ENCODE assay signal across 1 cellular context in the genomic region with DNA sequence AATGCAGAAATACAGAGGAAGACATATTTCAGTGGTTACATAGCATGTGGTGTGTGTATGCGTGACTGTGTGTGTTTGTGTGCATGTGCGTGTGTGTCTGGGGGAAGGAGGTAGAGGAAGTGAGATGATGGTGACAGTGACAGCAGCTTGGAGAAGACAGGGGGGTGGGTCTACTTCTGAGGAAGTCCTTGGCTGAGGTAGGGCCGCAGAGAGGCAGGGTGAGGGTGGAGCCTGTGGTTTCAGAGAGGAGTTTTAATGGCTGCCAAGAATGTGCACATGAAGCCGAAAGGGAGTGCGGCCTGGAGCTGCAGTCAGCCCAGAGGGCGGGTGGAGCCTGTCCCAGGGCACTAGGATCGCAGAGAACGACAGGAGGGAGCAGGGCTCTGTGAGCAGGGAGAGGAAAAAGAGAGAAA.
TF ChIP-seq lines count a peak whose summit lies in the region.

No MANE protein-coding gene starts in this region.

TF ChIP-seq in K562, 482 proteins besides CTCF, POLR2A, EP300 and RAD21 (continued from another document):
- TF ChIP-seq, protein P1, sequence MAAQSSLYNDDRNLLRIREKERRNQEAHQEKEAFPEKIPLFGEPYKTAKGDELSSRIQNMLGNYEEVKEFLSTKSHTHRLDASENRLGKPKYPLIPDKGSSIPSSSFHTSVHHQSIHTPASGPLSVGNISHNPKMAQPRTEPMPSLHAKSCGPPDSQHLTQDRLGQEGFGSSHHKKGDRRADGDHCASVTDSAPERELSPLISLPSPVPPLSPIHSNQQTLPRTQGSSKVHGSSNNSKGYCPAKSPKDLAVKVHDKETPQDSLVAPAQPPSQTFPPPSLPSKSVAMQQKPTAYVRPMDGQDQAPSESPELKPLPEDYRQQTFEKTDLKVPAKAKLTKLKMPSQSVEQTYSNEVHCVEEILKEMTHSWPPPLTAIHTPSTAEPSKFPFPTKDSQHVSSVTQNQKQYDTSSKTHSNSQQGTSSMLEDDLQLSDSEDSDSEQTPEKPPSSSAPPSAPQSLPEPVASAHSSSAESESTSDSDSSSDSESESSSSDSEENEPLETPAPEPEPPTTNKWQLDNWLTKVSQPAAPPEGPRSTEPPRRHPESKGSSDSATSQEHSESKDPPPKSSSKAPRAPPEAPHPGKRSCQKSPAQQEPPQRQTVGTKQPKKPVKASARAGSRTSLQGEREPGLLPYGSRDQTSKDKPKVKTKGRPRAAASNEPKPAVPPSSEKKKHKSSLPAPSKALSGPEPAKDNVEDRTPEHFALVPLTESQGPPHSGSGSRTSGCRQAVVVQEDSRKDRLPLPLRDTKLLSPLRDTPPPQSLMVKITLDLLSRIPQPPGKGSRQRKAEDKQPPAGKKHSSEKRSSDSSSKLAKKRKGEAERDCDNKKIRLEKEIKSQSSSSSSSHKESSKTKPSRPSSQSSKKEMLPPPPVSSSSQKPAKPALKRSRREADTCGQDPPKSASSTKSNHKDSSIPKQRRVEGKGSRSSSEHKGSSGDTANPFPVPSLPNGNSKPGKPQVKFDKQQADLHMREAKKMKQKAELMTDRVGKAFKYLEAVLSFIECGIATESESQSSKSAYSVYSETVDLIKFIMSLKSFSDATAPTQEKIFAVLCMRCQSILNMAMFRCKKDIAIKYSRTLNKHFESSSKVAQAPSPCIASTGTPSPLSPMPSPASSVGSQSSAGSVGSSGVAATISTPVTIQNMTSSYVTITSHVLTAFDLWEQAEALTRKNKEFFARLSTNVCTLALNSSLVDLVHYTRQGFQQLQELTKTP (IDR thresholded peaks at IDR 0.05; ENCODE audit: low read depth in 1 of 2, partially characterized antibody in 2 of 2) = no peak
- TF ChIP-seq ZNF79 (CRISPR knock-in tag; IDR thresholded peaks at IDR 0.05; ENCODE audit: low read depth) = no peak
- TF ChIP-seq MCM2 (IDR thresholded peaks at IDR 0.05; ENCODE audit: low read depth) = no peak
- TF ChIP-seq ZNF239 (CRISPR knock-in tag; IDR thresholded peaks at IDR 0.05) = no peak
- TF ChIP-seq PRPF4 (IDR thresholded peaks at IDR 0.05; ENCODE audit: insufficient read depth, low read depth, low read length, poor library complexity, severe bottlenecking) = no peak
- TF ChIP-seq, protein P2, sequence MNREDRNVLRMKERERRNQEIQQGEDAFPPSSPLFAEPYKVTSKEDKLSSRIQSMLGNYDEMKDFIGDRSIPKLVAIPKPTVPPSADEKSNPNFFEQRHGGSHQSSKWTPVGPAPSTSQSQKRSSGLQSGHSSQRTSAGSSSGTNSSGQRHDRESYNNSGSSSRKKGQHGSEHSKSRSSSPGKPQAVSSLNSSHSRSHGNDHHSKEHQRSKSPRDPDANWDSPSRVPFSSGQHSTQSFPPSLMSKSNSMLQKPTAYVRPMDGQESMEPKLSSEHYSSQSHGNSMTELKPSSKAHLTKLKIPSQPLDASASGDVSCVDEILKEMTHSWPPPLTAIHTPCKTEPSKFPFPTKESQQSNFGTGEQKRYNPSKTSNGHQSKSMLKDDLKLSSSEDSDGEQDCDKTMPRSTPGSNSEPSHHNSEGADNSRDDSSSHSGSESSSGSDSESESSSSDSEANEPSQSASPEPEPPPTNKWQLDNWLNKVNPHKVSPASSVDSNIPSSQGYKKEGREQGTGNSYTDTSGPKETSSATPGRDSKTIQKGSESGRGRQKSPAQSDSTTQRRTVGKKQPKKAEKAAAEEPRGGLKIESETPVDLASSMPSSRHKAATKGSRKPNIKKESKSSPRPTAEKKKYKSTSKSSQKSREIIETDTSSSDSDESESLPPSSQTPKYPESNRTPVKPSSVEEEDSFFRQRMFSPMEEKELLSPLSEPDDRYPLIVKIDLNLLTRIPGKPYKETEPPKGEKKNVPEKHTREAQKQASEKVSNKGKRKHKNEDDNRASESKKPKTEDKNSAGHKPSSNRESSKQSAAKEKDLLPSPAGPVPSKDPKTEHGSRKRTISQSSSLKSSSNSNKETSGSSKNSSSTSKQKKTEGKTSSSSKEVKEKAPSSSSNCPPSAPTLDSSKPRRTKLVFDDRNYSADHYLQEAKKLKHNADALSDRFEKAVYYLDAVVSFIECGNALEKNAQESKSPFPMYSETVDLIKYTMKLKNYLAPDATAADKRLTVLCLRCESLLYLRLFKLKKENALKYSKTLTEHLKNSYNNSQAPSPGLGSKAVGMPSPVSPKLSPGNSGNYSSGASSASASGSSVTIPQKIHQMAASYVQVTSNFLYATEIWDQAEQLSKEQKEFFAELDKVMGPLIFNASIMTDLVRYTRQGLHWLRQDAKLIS (CRISPR knock-in tag; IDR thresholded peaks at IDR 0.05) = no peak
- TF ChIP-seq, protein P3, sequence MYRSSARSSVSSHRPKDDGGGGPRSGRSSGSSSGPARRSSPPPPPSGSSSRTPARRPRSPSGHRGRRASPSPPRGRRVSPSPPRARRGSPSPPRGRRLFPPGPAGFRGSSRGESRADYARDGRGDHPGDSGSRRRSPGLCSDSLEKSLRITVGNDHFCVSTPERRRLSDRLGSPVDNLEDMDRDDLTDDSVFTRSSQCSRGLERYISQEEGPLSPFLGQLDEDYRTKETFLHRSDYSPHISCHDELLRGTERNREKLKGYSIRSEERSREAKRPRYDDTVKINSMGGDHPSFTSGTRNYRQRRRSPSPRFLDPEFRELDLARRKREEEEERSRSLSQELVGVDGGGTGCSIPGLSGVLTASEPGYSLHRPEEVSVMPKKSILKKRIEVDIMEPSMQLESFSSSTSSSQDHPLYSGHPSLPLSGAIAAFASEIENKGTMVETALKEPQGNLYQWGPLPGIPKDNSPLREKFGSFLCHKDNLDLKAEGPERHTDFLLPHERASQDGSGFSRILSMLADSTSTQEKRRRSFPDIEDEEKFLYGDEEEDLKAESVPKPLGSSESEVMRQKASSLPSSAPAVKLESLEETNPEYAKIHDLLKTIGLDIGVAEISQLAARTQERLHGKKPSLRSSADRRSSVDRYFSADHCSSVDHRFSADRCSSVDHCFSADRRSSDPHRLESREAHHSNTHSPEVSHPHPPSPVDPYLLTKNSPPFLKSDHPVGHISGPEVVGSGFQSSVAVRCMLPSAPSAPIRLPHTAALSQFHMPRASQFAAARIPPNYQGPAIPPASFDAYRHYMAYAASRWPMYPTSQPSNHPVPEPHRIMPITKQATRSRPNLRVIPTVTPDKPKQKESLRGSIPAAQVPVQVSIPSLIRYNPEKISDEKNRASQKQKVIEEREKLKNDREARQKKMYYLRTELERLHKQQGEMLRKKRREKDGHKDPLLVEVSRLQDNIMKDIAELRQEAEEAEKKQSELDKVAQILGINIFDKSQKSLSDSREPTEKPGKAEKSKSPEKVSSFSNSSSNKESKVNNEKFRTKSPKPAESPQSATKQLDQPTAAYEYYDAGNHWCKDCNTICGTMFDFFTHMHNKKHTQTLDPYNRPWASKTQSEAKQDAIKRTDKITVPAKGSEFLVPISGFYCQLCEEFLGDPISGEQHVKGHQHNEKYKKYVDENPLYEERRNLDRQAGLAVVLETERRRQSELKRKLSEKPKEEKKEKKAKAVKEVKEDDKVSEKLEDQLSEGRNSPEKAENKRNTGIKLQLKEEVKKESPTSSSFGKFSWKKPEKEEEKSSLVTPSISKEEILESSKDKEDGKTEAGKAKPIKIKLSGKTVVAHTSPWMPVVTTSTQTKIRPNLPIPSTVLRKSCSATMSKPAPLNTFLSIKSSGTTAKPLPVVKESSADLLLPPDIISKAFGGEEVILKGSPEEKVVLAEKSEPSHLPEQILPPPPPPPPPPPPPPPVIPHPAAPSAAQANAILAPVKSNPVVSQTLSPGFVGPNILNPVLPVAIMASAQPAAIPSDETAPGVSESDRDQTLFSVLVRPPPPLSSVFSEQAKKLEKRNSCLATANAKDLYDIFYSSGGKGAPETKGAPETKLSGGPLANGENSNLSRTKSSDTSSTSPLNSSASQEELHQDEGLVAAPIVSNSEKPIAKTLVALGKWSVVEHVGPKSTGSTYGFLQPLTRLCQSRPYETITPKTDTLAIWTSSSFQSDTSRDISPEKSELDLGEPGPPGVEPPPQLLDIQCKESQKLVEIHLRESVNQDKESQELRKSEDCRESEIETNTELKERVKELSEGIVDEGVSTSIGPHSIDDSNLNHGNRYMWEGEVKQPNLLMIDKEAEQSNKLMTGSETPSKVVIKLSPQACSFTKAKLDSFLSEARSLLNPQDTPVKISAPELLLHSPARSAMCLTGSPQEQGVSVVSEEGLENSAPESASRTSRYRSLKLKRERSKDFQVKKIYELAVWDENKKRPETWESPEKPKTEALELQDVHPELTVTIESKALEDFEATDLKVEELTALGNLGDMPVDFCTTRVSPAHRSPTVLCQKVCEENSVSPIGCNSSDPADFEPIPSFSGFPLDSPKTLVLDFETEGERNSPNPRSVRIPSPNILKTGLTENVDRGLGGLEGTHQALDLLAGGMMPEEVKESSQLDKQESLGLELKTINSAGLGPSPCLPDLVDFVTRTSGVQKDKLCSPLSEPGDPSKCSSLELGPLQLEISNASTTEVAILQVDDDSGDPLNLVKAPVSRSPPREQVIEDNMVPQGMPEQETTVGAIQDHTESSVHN (IDR thresholded peaks at IDR 0.05; ENCODE audit: borderline replicate concordance in 1 of 2, low read depth in 1 of 2) = no peak
- 0 out of 4 replicates have a peak, but pooled peaks of 1 of the 2 experiments have one; percentile 22 for TF ChIP-seq ARNT (IDR thresholded peaks at IDR 0.05)
- 0 out of 4 replicates have a peak, but pooled peaks of 1 of the 2 experiments have one; percentile 29 for TF ChIP-seq MAZ (CRISPR knock-in tag; conservative IDR thresholded peaks at IDR 0.05 in 1 of 2, IDR thresholded peaks at IDR 0.05 in 1 of 2)
- TF ChIP-seq TAF9B (IDR thresholded peaks at IDR 0.05; ENCODE audit: partially characterized antibody) = peak; percentile 48
- no peak for TF ChIP-seq POLR3G (IDR thresholded peaks at IDR 0.05; ENCODE audit: extremely low read depth, insufficient read length, insufficient replicate concordance)
- no peak for TF ChIP-seq TBL1XR1 (IDR thresholded peaks at IDR 0.05; ENCODE audit: low read length in 2 of 2)
- no peak for TF ChIP-seq ZNF780A (CRISPR knock-in tag; IDR thresholded peaks at IDR 0.05)
- TF ChIP-seq, protein P4, sequence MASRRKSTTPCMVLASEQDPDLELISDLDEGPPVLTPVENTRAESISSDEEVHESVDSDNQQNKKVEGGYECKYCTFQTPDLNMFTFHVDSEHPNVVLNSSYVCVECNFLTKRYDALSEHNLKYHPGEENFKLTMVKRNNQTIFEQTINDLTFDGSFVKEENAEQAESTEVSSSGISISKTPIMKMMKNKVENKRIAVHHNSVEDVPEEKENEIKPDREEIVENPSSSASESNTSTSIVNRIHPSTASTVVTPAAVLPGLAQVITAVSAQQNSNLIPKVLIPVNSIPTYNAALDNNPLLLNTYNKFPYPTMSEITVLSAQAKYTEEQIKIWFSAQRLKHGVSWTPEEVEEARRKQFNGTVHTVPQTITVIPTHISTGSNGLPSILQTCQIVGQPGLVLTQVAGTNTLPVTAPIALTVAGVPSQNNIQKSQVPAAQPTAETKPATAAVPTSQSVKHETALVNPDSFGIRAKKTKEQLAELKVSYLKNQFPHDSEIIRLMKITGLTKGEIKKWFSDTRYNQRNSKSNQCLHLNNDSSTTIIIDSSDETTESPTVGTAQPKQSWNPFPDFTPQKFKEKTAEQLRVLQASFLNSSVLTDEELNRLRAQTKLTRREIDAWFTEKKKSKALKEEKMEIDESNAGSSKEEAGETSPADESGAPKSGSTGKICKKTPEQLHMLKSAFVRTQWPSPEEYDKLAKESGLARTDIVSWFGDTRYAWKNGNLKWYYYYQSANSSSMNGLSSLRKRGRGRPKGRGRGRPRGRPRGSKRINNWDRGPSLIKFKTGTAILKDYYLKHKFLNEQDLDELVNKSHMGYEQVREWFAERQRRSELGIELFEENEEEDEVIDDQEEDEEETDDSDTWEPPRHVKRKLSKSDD (conservative IDR thresholded peaks at IDR 0.05; ENCODE audit: low read length) = no peak
- TF ChIP-seq, protein P5, sequence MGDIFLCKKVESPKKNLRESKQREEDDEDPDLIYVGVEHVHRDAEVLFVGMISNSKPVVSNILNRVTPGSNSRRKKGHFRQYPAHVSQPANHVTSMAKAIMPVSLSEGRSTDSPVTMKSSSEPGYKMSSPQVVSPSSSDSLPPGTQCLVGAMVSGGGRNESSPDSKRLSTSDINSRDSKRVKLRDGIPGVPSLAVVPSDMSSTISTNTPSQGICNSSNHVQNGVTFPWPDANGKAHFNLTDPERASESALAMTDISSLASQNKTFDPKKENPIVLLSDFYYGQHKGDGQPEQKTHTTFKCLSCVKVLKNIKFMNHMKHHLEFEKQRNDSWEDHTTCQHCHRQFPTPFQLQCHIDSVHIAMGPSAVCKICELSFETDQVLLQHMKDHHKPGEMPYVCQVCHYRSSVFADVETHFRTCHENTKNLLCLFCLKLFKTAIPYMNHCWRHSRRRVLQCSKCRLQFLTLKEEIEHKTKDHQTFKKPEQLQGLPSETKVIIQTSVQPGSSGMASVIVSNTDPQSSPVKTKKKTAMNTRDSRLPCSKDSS (IDR thresholded peaks at IDR 0.05; ENCODE audit: low read depth, partially characterized antibody) = no peak
- TF ChIP-seq ILF3 (IDR thresholded peaks at IDR 0.05; ENCODE audit: borderline replicate concordance) = no peak
- no peak for TF ChIP-seq E2F3 (CRISPR knock-in tag; IDR thresholded peaks at IDR 0.05)
- no peak for TF ChIP-seq THRAP3 (IDR thresholded peaks at IDR 0.05; ENCODE audit: borderline replicate concordance)
- TF ChIP-seq SP2 (IDR thresholded peaks at IDR 0.05; ENCODE audit: extremely low read depth, low read depth, low read length, poor library complexity, severe bottlenecking) = no peak
- no peak for TF ChIP-seq ELF1 (tag; IDR thresholded peaks at IDR 0.05)
- TF ChIP-seq ZNF436 (CRISPR knock-in tag; IDR thresholded peaks at IDR 0.05) = no peak
- TF ChIP-seq, protein P6, sequence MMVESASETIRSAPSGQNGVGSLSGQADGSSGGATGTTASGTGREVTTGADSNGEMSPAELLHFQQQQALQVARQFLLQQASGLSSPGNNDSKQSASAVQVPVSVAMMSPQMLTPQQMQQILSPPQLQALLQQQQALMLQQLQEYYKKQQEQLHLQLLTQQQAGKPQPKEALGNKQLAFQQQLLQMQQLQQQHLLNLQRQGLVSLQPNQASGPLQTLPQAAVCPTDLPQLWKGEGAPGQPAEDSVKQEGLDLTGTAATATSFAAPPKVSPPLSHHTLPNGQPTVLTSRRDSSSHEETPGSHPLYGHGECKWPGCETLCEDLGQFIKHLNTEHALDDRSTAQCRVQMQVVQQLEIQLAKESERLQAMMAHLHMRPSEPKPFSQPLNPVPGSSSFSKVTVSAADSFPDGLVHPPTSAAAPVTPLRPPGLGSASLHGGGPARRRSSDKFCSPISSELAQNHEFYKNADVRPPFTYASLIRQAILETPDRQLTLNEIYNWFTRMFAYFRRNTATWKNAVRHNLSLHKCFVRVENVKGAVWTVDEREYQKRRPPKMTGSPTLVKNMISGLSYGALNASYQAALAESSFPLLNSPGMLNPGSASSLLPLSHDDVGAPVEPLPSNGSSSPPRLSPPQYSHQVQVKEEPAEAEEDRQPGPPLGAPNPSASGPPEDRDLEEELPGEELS (CRISPR knock-in tag; IDR thresholded peaks at IDR 0.05; ENCODE audit: borderline replicate concordance) = no peak
- no peak for TF ChIP-seq NR4A1 (CRISPR knock-in tag; IDR thresholded peaks at IDR 0.05)
- no peak for TF ChIP-seq NR4A1 (tag; IDR thresholded peaks at IDR 0.05)
- TF ChIP-seq ZNF146 (CRISPR knock-in tag; IDR thresholded peaks at IDR 0.05; ENCODE audit: unreplicated experiment) = no peak
- TF ChIP-seq HNRNPLL (IDR thresholded peaks at IDR 0.05; ENCODE audit: low read depth, low read length, poor library complexity, severe bottlenecking) = no peak
- no peak for TF ChIP-seq EGR1 (conservative IDR thresholded peaks at IDR 0.05)
- no peak for TF ChIP-seq CHD1 (IDR thresholded peaks at IDR 0.05; ENCODE audit: low read length)
- peak; percentile 66 for TF ChIP-seq RBFOX2 (IDR thresholded peaks at IDR 0.05; ENCODE audit: low read depth, low read length)
- TF ChIP-seq TCF7L2 (IDR thresholded peaks at IDR 0.05; ENCODE audit: low read depth, low read length) = no peak
- no peak for TF ChIP-seq XRCC5 (IDR thresholded peaks at IDR 0.05; ENCODE audit: low read depth, low read length)
- no peak for TF ChIP-seq ZNF274 (IDR thresholded peaks at IDR 0.05; ENCODE audit: borderline replicate concordance, low read depth, low read length)
TF ChIP-seq in K562: peak in this region for 79.
